ENCODE assay signal across 21 cellular contexts in genomic region chr6:42220754-42221153, GRCh38. TPM values are rescaled to one million over a fixed set of nuclear protein-coding genes. Genes with fewer than 3 reads are reported as not detected.
"Had no signal": no experiment of that assay in that cellular context is flagged by ENCODE, and none has a peak within 500 bp of the region (broad histone marks: within the 10 kb centered on the region; RNA-seq: fewer than 3 reads in every experiment).

No MANE protein-coding gene starts in this region.

- H3K4me3 ChIP-seq: breast epithelium, tibial nerve had no signal

- H3K27me3 ChIP-seq: breast epithelium, tibial nerve had no signal

- H3K27ac Mint-ChIP-seq: activated naive CD8-positive, alpha-beta T cell treated with anti-CD3 and anti-CD28 coated beads, Interleukin-2, amount 50 U/mL, for 24 hours; activated T-helper 1 cell treated with anti-CD3 and anti-CD28 coated beads, Interleukin-12 subunit alpha, Interleukin-12 subunit beta, Interleukin-2, Interleukin-4 antibody, amounts not matched to agents 30 ng/mL and 10 ng/mL and 1 ng/mL, durations not matched to agents 14 hours and 24 hours and 36 hours; nephron; progenitor cell of endocrine pancreas had no signal

- ATAC-seq: activated CD4-positive, CD25-positive, alpha-beta regulatory T cell treated with anti-CD3 and anti-CD28 coated beads, Interleukin-2, amount 50 U/mL, for 24 hours; activated naive CD8-positive, alpha-beta T cell treated with anti-CD3 and anti-CD28 coated beads, Interleukin-2, amount 50 U/mL, for 24 hours; right cardiac atrium had no signal

- H3K4me1 ChIP-seq: breast epithelium had no signal

- H3K27me3 Mint-ChIP-seq: activated naive CD8-positive, alpha-beta T cell treated with anti-CD3 and anti-CD28 coated beads, Interleukin-2, amount 50 U/mL, for 24 hours; progenitor cell of endocrine pancreas had no signal

- H3K9me3 Mint-ChIP-seq: activated naive CD8-positive, alpha-beta T cell treated with anti-CD3 and anti-CD28 coated beads, Interleukin-2, amount 50 U/mL, for 24 hours; activated T-helper 1 cell treated with anti-CD3 and anti-CD28 coated beads, Interleukin-12 subunit alpha, Interleukin-12 subunit beta, Interleukin-2, Interleukin-4 antibody, amounts not matched to agents 30 ng/mL and 10 ng/mL and 1 ng/mL, durations not matched to agents 14 hours and 24 hours and 36 hours; nephron had no signal

- H3K36me3 ChIP-seq: breast epithelium, tibial nerve had no signal

- H3K9me3 ChIP-seq: breast epithelium, tibial nerve had no signal

- H3K27ac ChIP-seq: breast epithelium, tibial nerve had no signal

- DNase-seq: activated CD4-positive, alpha-beta T cell treated with anti-CD3 and anti-CD28 coated beads, Interleukin-2, amount 50 U/mL, for 4 hours; activated naive CD4-positive, alpha-beta T cell treated with Interleukin-2 at 50 U/mL for 16 hours; activated naive CD8-positive, alpha-beta T cell treated with anti-CD3 and anti-CD28 coated beads, Interleukin-2, amount 50 U/mL, for 24 hours; aorta; cerebellar nuclear complex; effector CD8-positive, alpha-beta T cell; head of caudate nucleus; right cardiac atrium; small intestine; stimulated activated CD4-positive, alpha-beta T cell treated with anti-CD3 and anti-CD28 coated beads, Interleukin-4, amount 100 ng/mL, for 4 hours; stimulated activated CD8-positive, alpha-beta memory T cell treated with anti-CD3 and anti-CD28 coated beads, Interleukin-4, amount 100 ng/mL, for 48 hours; stimulated activated naive CD4-positive, alpha-beta T cell treated with Interleukin-2 at 50 U/mL for 16 hours; substantia nigra had no signal

- H3K4me3 Mint-ChIP-seq: activated naive CD8-positive, alpha-beta T cell treated with anti-CD3 and anti-CD28 coated beads, Interleukin-2, amount 50 U/mL, for 24 hours; activated T-helper 1 cell treated with anti-CD3 and anti-CD28 coated beads, Interleukin-12 subunit alpha, Interleukin-12 subunit beta, Interleukin-2, Interleukin-4 antibody, amounts not matched to agents 30 ng/mL and 10 ng/mL and 1 ng/mL, durations not matched to agents 14 hours and 24 hours and 36 hours had no signal

RNA-seq across cellular contexts. Expression of gene GUCA1A, which starts 47.6 kb away (rescaled TPM):
- total RNA-seq: activated T-helper 1 cell treated with anti-CD3 and anti-CD28 coated beads, Interleukin-12 subunit alpha, Interleukin-12 subunit beta, Interleukin-2, Interleukin-4 antibody, amounts not matched to agents 30 ng/mL and 10 ng/mL and 1 ng/mL, durations not matched to agents 14 hours and 24 hours and 36 hours; aorta; breast epithelium; lower leg skin; omental fat pad; right cardiac atrium; tibial nerve had no signal
- polyA plus RNA-seq: aorta, right cardiac atrium had no signal
